Comparison of ENCODE assay signal across 1 cellular context in genomic region chr2:9843229-9844035, GRCh38.
TF ChIP-seq lines count a peak whose summit lies in the region.

Gene TAF1B, plus strand, starts transcription at chr2:9843474. Its CDS starts 68 bp downstream, at chr2:9843542.

TF ChIP-seq in GM23338, 12 proteins besides CTCF, POLR2A, EP300 and RAD21:
- TF ChIP-seq ZNF462 (CRISPR knock-in tag; IDR thresholded peaks at IDR 0.05) (no peak), EZH2 (IDR thresholded peaks at IDR 0.05; ENCODE audit: low read depth, unreplicated experiment) (no peak), CREB1 (CRISPR knock-in tag; IDR thresholded peaks at IDR 0.05; ENCODE audit: low read depth) (no peak), EZH2phosphoT487 (IDR thresholded peaks at IDR 0.05; ENCODE audit: unreplicated experiment) (no peak), NANOG (IDR thresholded peaks at IDR 0.05; ENCODE audit: borderline replicate concordance) (no peak), ETS1 (IDR thresholded peaks at IDR 0.05) (peak; percentile 68), JUNB (IDR thresholded peaks at IDR 0.05; ENCODE audit: unreplicated experiment) (no peak), STAT1 (IDR thresholded peaks at IDR 0.05; ENCODE audit: unreplicated experiment) (no peak), ZNF331 (CRISPR knock-in tag; IDR thresholded peaks at IDR 0.05; ENCODE audit: low read depth) (no peak), REST (IDR thresholded peaks at IDR 0.05; ENCODE audit: unreplicated experiment) (no peak), ZNF114 (CRISPR knock-in tag; IDR thresholded peaks at IDR 0.05) (no peak), POLR2AphosphoS5 (IDR thresholded peaks at IDR 0.05; ENCODE audit: low read depth) (peak; percentile 90)
